Comparison of ENCODE assay signal across 10 cellular contexts in the genomic region with DNA sequence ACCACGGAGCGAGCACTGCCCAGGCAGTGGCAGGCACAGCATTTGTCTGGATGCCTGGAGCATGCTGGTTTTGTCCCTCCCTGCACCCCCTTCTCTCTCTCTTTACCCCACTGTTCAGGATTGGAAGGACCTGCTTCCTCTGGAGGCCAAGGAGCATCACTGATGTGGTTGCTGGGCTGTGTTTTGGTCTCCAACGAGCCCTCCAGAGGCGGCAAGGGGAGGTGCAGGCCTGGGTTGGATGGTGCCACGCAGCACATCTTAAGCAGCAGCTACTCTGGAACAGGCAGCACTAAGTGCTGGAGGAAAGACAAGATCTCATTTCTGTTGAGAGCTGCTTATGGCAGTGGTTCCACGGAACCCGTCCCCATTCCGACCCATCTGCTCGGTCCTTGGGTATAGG.
DNase-seq lines count a peak whose midpoint lies in the region; ATAC-seq and TF ChIP-seq lines count a peak whose summit lies in the region.
"Had no signal": no experiment of that assay in that cellular context is flagged by ENCODE, and none has a peak within 500 bp of the region (broad histone marks: within the 10 kb centered on the region; RNA-seq: fewer than 3 reads in every experiment).

No MANE protein-coding gene starts in this region.

- H2AFZ ChIP-seq in hepatocyte = no peak overlapping the region

- ATAC-seq in HG03342 (IDR thresholded peaks at IDR 0.05; ENCODE audit: unreplicated experiment) (no peak), HG02678 (IDR thresholded peaks at IDR 0.05; ENCODE audit: unreplicated experiment) (no peak)

- POLR2A ChIA-PET in AG04449 (lab: Yijun Ruan, JAX) (no interaction called here), GM10248 (lab: Yijun Ruan, JAX) (no interaction called here)

- no peak overlapping the region for H3K4me3 ChIP-seq in AG04449 (ENCODE audit: low read depth, low read length)
- no peak overlapping the region for H3K4me3 ChIP-seq in hepatocyte

- TF ChIP-seq CTCF in AG04449 (IDR thresholded peaks at IDR 0.05; ENCODE audit: insufficient read depth, low read length, missing control alignments) = peak; percentile 49
- TF ChIP-seq CTCF in GM10248 (IDR thresholded peaks at IDR 0.05; ENCODE audit: control extremely low read depth, extremely low read depth, low read depth, missing control alignments) = peak; percentile 13
- TF ChIP-seq CTCF in hepatocyte (IDR thresholded peaks at IDR 0.05; ENCODE audit: poor library complexity) = peak; percentile 13

- no peaks in the 10 kb centered on the region for H4K20me1 ChIP-seq in hepatocyte (ENCODE audit: insufficient read depth, poor library complexity, severe bottlenecking)

- in situ Hi-C loops in ACHN (cut with HindIII; ENCODE audit: low pct_ligation_motif_present, low pct_unique_long_range_greater_than_20kb, low sequenced_read_pairs) = no loop called here

- no peaks in the 10 kb centered on the region for H3K27me3 ChIP-seq in hepatocyte

- no peak overlapping the region for H3K4me2 ChIP-seq in hepatocyte

- CTCF ChIA-PET in AG04449 (lab: Yijun Ruan, JAX) (interaction anchor here (0.6 to 1.4 kb wide), 3 partner anchors 12 to 125 kb away, joined by 3 read pairs; no protein-coding TSS in a partner anchor), GM10248 (lab: Yijun Ruan, JAX) (interaction anchor here (0.7 to 1.7 kb wide), 2 partner anchors 12 kb away, joined by 3 to 4 read pairs; no protein-coding TSS in a partner anchor)

- 56% methylated on average over 9 of the region's 9 CpGs for WGBS in hepatocyte (ENCODE audit: low lambda C conversion rate, missing lambda C conversion rate)

- DNase-seq in AG04449 (ENCODE audit: low read depth, low spot score) (no peak), GM10248 (ENCODE audit: extremely low spot score) (no peak), RKO (ENCODE audit: low spot score) (peak; percentile 6), hepatocyte (ENCODE audit: low spot score) (peak; percentile 18), ACHN (no peak), NOMO-1 (lab: John Stamatoyannopoulos, UW; ENCODE audit: unreplicated experiment in 2 of 2) (no peak)
- DNase-seq: activated T-cell treated with anti-CD3 and anti-CD28 coated beads, Interleukin-2, amount 50 U/mL, for 1 hour; effector CD8-positive, alpha-beta T cell had no signal

- no peaks in the 10 kb centered on the region for H3K9me3 ChIP-seq in hepatocyte (ENCODE audit: low read depth)

- H3K9me2 ChIP-seq in hepatocyte (replicated peaks; ENCODE audit: insufficient read depth) = no peaks in the 10 kb centered on the region

- no peaks in the 10 kb centered on the region for H3K79me2 ChIP-seq in hepatocyte

- no peaks in the 10 kb centered on the region for H3K4me1 ChIP-seq in hepatocyte (ENCODE audit: insufficient read depth)

- no peaks in the 10 kb centered on the region for H3K36me3 ChIP-seq in hepatocyte (replicated peaks; ENCODE audit: insufficient read depth, low read depth)

- no peak overlapping the region for H3K27ac ChIP-seq in hepatocyte

Comparison
In these comparisons a context has a peak if more than half of its experiments do, and no peak if none do; other contexts are left out.
1. DNase-seq: peak in RKO (single experiment) and hepatocyte (single experiment); none in AG04449 (single experiment), GM10248 (single experiment), ACHN (single experiment) and NOMO-1 (0 of 2).
2. Peak in every context shown above with its lines, with median percentiles within 50 percentile points of each other: CTCF ChIP-seq.